ENCODE assay signal across 21 cellular contexts in the genomic region with DNA sequence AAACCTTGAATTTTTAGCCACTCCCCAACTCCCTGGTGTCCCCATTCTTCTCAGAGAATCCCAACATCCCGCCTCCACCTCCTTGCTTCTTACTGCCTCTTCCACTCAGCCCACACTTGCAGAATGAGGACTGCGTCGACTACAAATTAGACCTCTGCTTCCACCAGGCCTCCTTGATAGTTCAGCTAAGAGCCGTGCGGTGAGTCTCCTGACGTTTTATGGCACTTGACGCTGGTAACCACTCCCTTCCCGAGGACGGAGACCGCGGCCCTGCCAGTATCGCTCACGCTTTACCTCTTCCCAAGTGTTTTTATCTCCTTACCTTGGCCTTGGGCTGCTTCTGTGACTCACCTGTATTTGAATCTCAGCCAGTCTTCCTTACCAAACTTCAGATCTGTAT. TPM values are rescaled to one million over a fixed set of nuclear protein-coding genes. Genes with fewer than 3 reads are reported as not detected.
DNase-seq lines count a peak whose midpoint lies in the region; ATAC-seq and TF ChIP-seq lines count a peak whose summit lies in the region.
"Had no signal": no experiment of that assay in that cellular context is flagged by ENCODE, and none has a peak within 500 bp of the region (broad histone marks: within the 10 kb centered on the region; RNA-seq: fewer than 3 reads in every experiment).

No MANE protein-coding gene starts in this region.

- DNase-seq in DMS79 treated with DMSO at 0.1 percent for 48 hours (lab: John Stamatoyannopoulos, UW) (peak; percentile 5), RWPE1 (ENCODE audit: low spot score) (peak; percentile 59), foreskin keratinocyte (peak; percentile 62 to 79), psoas muscle (no peak), NCI-H526 (lab: John Stamatoyannopoulos, UW) (no peak), cerebellar nuclear complex (lab: John Stamatoyannopoulos, UW) (no peak), GM19240 (ENCODE audit: insufficient read length, low spot score) (no peak)
- DNase-seq: activated B cell treated with CpG ODN at 0.5 μM for 24 hours; activated naive CD8-positive, alpha-beta T cell treated with anti-CD3 and anti-CD28 coated beads, Interleukin-2, amount 10 ng/mL, durations not matched to agents 7 days and 5 days; effector memory CD8-positive, alpha-beta T cell; IMR-90; midbrain; NCI-H2081 treated with DMSO at 0.1 percent for 48 hours; NCI-H524 treated with DMSO at 0.1 percent for 48 hours; stimulated activated CD4-positive, alpha-beta T cell treated with anti-CD3 and anti-CD28 coated beads, Interleukin-4, amount 100 ng/mL, for 4 hours; stimulated activated CD8-positive, alpha-beta memory T cell treated with anti-CD3 and anti-CD28 coated beads, Interleukin-4, amount 100 ng/mL, for 48 hours; testis had no signal

- POLR2A ChIA-PET in RWPE1 (lab: Yijun Ruan, JAX; ENCODE audit: low non-redundant PET) = no interaction called here

- no peak overlapping the region for H3K4me3 ChIP-seq in psoas muscle
- H3K4me3 ChIP-seq: SJCRH30, testis had no signal

- H3K4me1 ChIP-seq in foreskin keratinocyte = peaks cover 9% of the 10 kb centered on the region
- H3K4me1 ChIP-seq in psoas muscle = peaks cover 23% of the 10 kb centered on the region

- H3K36me3 ChIP-seq in psoas muscle (ENCODE audit: insufficient read depth in 1 of 2, low read depth in 1 of 2) = peaks cover 0 to 20% of the 10 kb centered on the region in 2 donors

- 63 to 82% (median 76%) methylated on average over 13 of the region's 13 CpGs for WGBS in psoas muscle, 3 donors

- peak; percentile 92 for ATAC-seq in foreskin keratinocyte
- no peak for ATAC-seq in psoas muscle
- ATAC-seq: effector memory CD8-positive, alpha-beta T cell had no signal

- no peak for TF ChIP-seq CTCF in RWPE1 (conservative IDR thresholded peaks at IDR 0.05; ENCODE audit: low read depth)
- no peak for TF ChIP-seq CTCF in foreskin keratinocyte (conservative IDR thresholded peaks at IDR 0.05)
- TF ChIP-seq CTCF in psoas muscle (IDR thresholded peaks at IDR 0.05) = no peak

- H3K27me3 ChIP-seq in foreskin keratinocyte = no peaks in the 10 kb centered on the region
- H3K27me3 ChIP-seq in psoas muscle (ENCODE audit: insufficient read depth in 3 of 3, low read length in 2 of 3) = no peaks in the 10 kb centered on the region
- H3K27me3 ChIP-seq: SJCRH30, testis had no signal

- CTCF ChIA-PET in RWPE1 (lab: Yijun Ruan, JAX) = interaction anchor here (1.0 kb wide), 1 partner anchor 18 kb away, joined by 3 read pairs; no protein-coding TSS in a partner anchor

- H3K27ac ChIP-seq in RWPE1 = no peak overlapping the region
- peak overlapping the region; percentile 75 for H3K27ac ChIP-seq in foreskin keratinocyte
- peak overlapping the region; percentile 65 for H3K27ac ChIP-seq in psoas muscle
- H3K27ac ChIP-seq: SJCRH30 had no signal

- no peaks in the 10 kb centered on the region for H3K9me3 ChIP-seq in psoas muscle
- H3K9me3 ChIP-seq: SJCRH30, testis had no signal

- intact Hi-C loops in psoas muscle (cut with DNase I) = no loop called here

RNA-seq across cellular contexts. Expression of a gene that starts 31.1 kb away (rescaled TPM):
- total RNA-seq in foreskin keratinocyte (65.9 and 87.2 TPM in 2 replicates), psoas muscle (100 to 1,000 TPM in 1 of 4 donors, 10 to 100 TPM in 3; 74.4 to 104 (median 86.5) TPM)
- polyA plus RNA-seq in foreskin keratinocyte (81.3 and 105 TPM in 2 replicates), psoas muscle (100 to 1,000 TPM in 2 of 3 donors, 10 to 100 TPM in 1; 76.0 to 157 (median 110) TPM)

RNA-seq across cellular contexts. Expression of a gene that starts 57.8 kb away (rescaled TPM):
- total RNA-seq in foreskin keratinocyte = not detected in 2 replicates
- not detected in 2 replicates for polyA plus RNA-seq in foreskin keratinocyte
- total RNA-seq in psoas muscle = 1 to 10 TPM in 1 of 4 donors, under 1 TPM in 3; 0.13 to 1.8 (median 0.73) TPM
- polyA plus RNA-seq in psoas muscle = under 1 TPM; 0.08 to 0.20 (median 0.12) TPM
- total RNA-seq: H1, IMR-90, occipital lobe, SJCRH30, skeletal muscle tissue had no signal
- polyA plus RNA-seq: H1, IMR-90 had no signal

Comparison
In these comparisons a context has a peak if more than half of its experiments do, and no peak if none do; other contexts are left out.
1. DNase-seq: peak in DMS79 treated with DMSO at 0.1 percent for 48 hours (single experiment), RWPE1 (single experiment) and foreskin keratinocyte (2 of 2); none in psoas muscle (0 of 2), NCI-H526 (0 of 2), cerebellar nuclear complex (0 of 2) and GM19240 (single experiment).